In the genomic region with DNA sequence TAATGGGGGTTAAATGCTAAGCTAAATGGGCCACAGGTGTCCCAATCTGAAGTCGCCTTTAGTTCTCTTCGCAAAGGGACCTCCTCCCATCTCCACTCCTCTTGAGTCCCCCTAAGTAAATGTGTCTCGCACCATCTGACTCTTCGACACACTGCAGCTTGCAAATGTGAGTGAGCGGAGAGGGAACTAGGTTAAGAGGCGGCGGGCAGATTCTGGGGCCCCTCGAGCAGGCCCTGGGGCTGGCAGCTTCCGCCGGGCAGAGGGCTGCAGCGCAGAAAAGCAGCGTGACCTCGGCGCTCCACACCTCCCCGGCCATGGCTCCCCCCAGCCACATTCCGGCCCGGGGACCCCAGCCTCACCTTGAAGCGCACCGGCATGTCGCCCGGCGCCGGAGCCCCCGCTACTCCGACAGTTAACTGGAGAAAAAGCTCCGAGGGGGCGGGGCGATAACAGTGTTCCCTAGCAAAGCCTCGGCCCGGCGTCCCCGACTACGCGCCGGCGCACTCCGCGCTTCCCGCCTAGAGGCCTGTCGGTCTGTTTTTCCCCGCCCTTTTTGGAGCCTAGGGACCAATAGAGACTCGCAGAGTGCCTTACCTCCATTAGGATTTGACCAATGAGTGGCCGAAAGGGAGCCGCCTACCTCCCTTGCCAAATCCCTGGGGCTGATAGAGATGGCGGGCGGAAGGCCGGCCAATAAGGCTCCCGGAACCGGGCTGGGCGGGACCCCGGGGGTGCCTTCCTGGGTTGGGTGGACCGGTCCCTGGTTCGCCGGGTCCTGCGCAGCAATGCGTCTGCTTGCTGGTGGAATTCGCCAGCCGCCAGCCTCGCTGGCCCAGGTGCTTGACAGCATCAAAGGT, we compare ENCODE assay signal across 8 cellular contexts. TPM values are rescaled to one million over a fixed set of nuclear protein-coding genes. Genes with fewer than 3 reads are reported as not detected.
DNase-seq lines count a peak whose midpoint lies in the region; ATAC-seq, FAIRE-seq and TF ChIP-seq lines count a peak whose summit lies in the region.

MDM1 (minus strand) TSS at position 494 of the 857 bp plus-strand sequence; CDS start at position 377, 117 bp downstream.

- WGBS in adrenal gland, 4 donors: 0 to 1% (median 1%) methylated on average over 14 to 59 of the region's 59 CpGs
- WGBS in heart right ventricle, 2 donors: 0% methylated on average over 59 of the region's 59 CpGs
- 1 to 2% methylated on average over 10 to 43 of the region's 59 CpGs for WGBS in upper lobe of left lung, 2 donors

- intact Hi-C loops in adrenal gland (cut with DNase I): no loop called here
- intact Hi-C loops in heart right ventricle (cut with DNase I): loop anchor here in 3 of 10 donors (1.0 to 10.0 kb wide), 4 partner anchors 278 to 473 kb away; partner anchors contain the start of genes NUP107 (in 2 of the 3), MDM2 (in 1 of the 3) and RAP1B (in 1 of the 3)
- intact Hi-C loops in posterior cingulate gyrus (cut with DNase I): loop anchor here (2.0 to 10.0 kb wide), 3 partner anchors 279 to 473 kb away; partner anchors contain the start of genes MDM2, NUP107 and RAP1B

- no peaks in the 10 kb centered on the region for H3K27me3 Mint-ChIP-seq in T-cell

- H3K27me3 ChIP-seq in adrenal gland: no peaks in the 10 kb centered on the region
- no peaks in the 10 kb centered on the region for H3K27me3 ChIP-seq in heart right ventricle
- H3K27me3 ChIP-seq in upper lobe of left lung: no peaks in the 10 kb centered on the region

- peak; percentile 92 for DNase-seq in GM12891 (ENCODE audit: insufficient read length, low spot score)
- peak; percentile 97 for DNase-seq in NCI-H1436 treated with DMSO at 0.1 percent for 48 hours (lab: John Stamatoyannopoulos, UW)
- peak; percentile 84 to 98 (median 94) for DNase-seq in T-cell
- peak; percentile 97 to 99 (median 98) for DNase-seq in adrenal gland
- peak; percentile 96 to 99 for DNase-seq in heart right ventricle
- DNase-seq in posterior cingulate gyrus: peak; percentile 93 to 100 (median 97)
- DNase-seq in upper lobe of left lung: peak; percentile 99

- H3K9me3 ChIP-seq in adrenal gland (replicated peaks in 1 of 3) (no peaks in the 10 kb centered on the region), heart right ventricle (no peaks in the 10 kb centered on the region), upper lobe of left lung (no peaks in the 10 kb centered on the region)

- ATAC-seq in HG02840 (IDR thresholded peaks at IDR 0.05; ENCODE audit: low FRiP score, unreplicated experiment): peak; percentile 100
- ATAC-seq in T-cell (replicated peaks in 1 of 4): peak; percentile 95 to 98 (median 97)
- ATAC-seq in heart right ventricle: peak; percentile 99 to 100 (median 100)
- peak; percentile 100 for ATAC-seq in upper lobe of left lung (ENCODE audit: low FRiP score in 2 of 2)

- TF ChIP-seq EP300 in upper lobe of left lung (IDR thresholded peaks at IDR 0.05): no peak

- CTCF ChIA-PET in T-cell (lab: Charles Lee): interaction anchor here in 1 of 2 donors (0.9 to 1.2 kb wide), 2 partner anchors 15 to 110 kb away, joined by 3 to 9 read pairs; no protein-coding TSS in a partner anchor

- H3K36me3 Mint-ChIP-seq in T-cell: peaks cover 4% of the 10 kb centered on the region

- no peak for TF ChIP-seq CTCF in adrenal gland (IDR thresholded peaks at IDR 0.05)
- no peak for TF ChIP-seq CTCF in heart right ventricle (IDR thresholded peaks at IDR 0.05)
- TF ChIP-seq CTCF in upper lobe of left lung (IDR thresholded peaks at IDR 0.05): peak in 1 of 6 experiments; percentile 10

- H3K27ac ChIP-seq in adrenal gland (peak within 1 kb of the TSS in 2 of 5 donors; percentile 39 to 79), heart right ventricle (peak within 1 kb of the TSS in 9 of 10 donors; percentile 57 to 82 (median 69)), upper lobe of left lung (peak within 1 kb of the TSS; percentile 54 to 81 (median 73))

- FAIRE-seq in GM12891 (lab: Jason Lieb, UNC): peak; percentile 97

- peak within 1 kb of the TSS; percentile 80 to 92 for H3K27ac Mint-ChIP-seq in T-cell

- TF ChIP-seq POLR2A in GM12891 (IDR thresholded peaks at IDR 0.05; ENCODE audit: low read depth, low read length): 0 out of 2 replicates have a peak, but pooled peaks have one; percentile 40
- peak in 1 of 2 donors; percentile 68 for TF ChIP-seq POLR2A in adrenal gland (IDR thresholded peaks at IDR 0.05)
- peak in 2 of 4 donors; percentile 36 to 70 for TF ChIP-seq POLR2A in upper lobe of left lung (IDR thresholded peaks at IDR 0.05)

- peak within 1 kb of the TSS; percentile 85 to 89 (median 86) for H3K4me3 Mint-ChIP-seq in T-cell

- peaks cover 48 to 56% (median 51%) of the 10 kb centered on the region in 3 donors for H3K4me1 Mint-ChIP-seq in T-cell

- no peaks in the 10 kb centered on the region for H3K9me3 Mint-ChIP-seq in T-cell

- no peaks in the 10 kb centered on the region for H3K36me3 ChIP-seq in adrenal gland (replicated peaks in 1 of 2)
- peaks cover 0 to 30% (median 0%) of the 10 kb centered on the region in 9 donors for H3K36me3 ChIP-seq in heart right ventricle
- peaks cover 0 to 1% (median 0%) of the 10 kb centered on the region in 4 donors for H3K36me3 ChIP-seq in upper lobe of left lung

- POLR2A ChIA-PET in T-cell (lab: Charles Lee): interaction anchor here in 1 of 2 donors (0.5 to 0.7 kb wide), 2 partner anchors 13 to 291 kb away, joined by 3 read pairs; no protein-coding TSS in a partner anchor

- H3K4me1 ChIP-seq in adrenal gland (replicated peaks in 1 of 2) (peaks cover 9 to 21% of the 10 kb centered on the region in 2 donors), heart right ventricle (peaks cover 0 to 22% (median 14%) of the 10 kb centered on the region in 9 donors), upper lobe of left lung (peaks cover 11 to 17% (median 12%) of the 10 kb centered on the region in 4 donors)

- peak within 1 kb of the TSS in 3 of 4 donors; percentile 69 to 91 (median 83) for H3K4me3 ChIP-seq in adrenal gland
- peak within 1 kb of the TSS; percentile 69 to 88 (median 76) for H3K4me3 ChIP-seq in heart right ventricle
- peak within 1 kb of the TSS; percentile 75 to 94 (median 78) for H3K4me3 ChIP-seq in upper lobe of left lung

TF ChIP-seq in GM12891, 5 proteins besides CTCF, POLR2A, EP300 and RAD21:
- TF ChIP-seq POU2F2 (IDR thresholded peaks at IDR 0.05; ENCODE audit: low read depth, low read length) (peak; percentile 14; the same call in 1 of the 2 replicates), SPI1 (IDR thresholded peaks at IDR 0.05; ENCODE audit: low read depth, low read length) (no peak), TAF1 (IDR thresholded peaks at IDR 0.05; ENCODE audit: low read depth, low read length) (peak; percentile 47; the same call in 1 of the 2 replicates), PAX5 (IDR thresholded peaks at IDR 0.05; ENCODE audit: insufficient read depth, low read length, severe bottlenecking) (no peak), POLR2AphosphoS5 (IDR thresholded peaks at IDR 0.05; ENCODE audit: low read depth, low read length) (peak; percentile 67)

RNA-seq across cellular contexts. Expression of gene MDM1, which starts in this region (rescaled TPM):
- polyA plus RNA-seq in GM12891 (2012; ENCODE audit: low read depth, missing spikeins): 6.2 TPM
- total RNA-seq in T-cell (10 to 100 TPM; 21.1 to 25.7 (median 23.8) TPM), adrenal gland (10 to 100 TPM in 4 of 8 donors, 1 to 10 TPM in 4; 6.5 to 14.0 (median 10.0) TPM), heart right ventricle (1 to 10 TPM; 3.3 to 8.5 (median 6.2) TPM), upper lobe of left lung (10 to 100 TPM in 4 of 6 donors, 1 to 10 TPM in 2; 3.9 to 29.3 (median 11.0) TPM)
- polyA plus RNA-seq in adrenal gland (10 to 100 TPM in 2 of 3 donors, 1 to 10 TPM in 1; 8.0 to 12.3 (median 10.4) TPM), heart right ventricle (10 to 100 TPM in 1 of 2 donors, 1 to 10 TPM in 1; 4.3 to 11.8 TPM)
